Comparison of ENCODE assay signal across 7 cellular contexts in genomic region chr4:159446266-159446976, GRCh38.
DNase-seq lines count a peak whose midpoint lies in the region; ATAC-seq, FAIRE-seq and TF ChIP-seq lines count a peak whose summit lies in the region.

No MANE protein-coding gene starts in this region.

- no peaks in the 10 kb centered on the region for H3K9me3 ChIP-seq in psoas muscle

- WGBS in psoas muscle, 3 donors, result 53 to 54% (median 54%) methylated on average over 6 of the region's 6 CpGs

- ATAC-seq in HG03469 (IDR thresholded peaks at IDR 0.05; ENCODE audit: unreplicated experiment) (peak; percentile 99), psoas muscle (peak; percentile 87 to 99 (median 96))
- peak; percentile 90 for ATAC-seq in activated T-helper 17 cell treated with anti-CD3 and anti-CD28 coated beads, Interleukin-2, amount 50 U/mL, for 72 hours (replicated peaks)

- H3K4me1 ChIP-seq in psoas muscle, result no peaks in the 10 kb centered on the region

- H3K36me3 Mint-ChIP-seq in activated T-helper 17 cell treated with anti-CD3 and anti-CD28 coated beads, Interleukin-2, amount 50 U/mL, for 72 hours (ENCODE audit: low read depth), result no peaks in the 10 kb centered on the region

- DNase-seq in GM20000 (ENCODE audit: low spot score), result peak; percentile 62
- DNase-seq in NCI-H524 treated with DMSO at 0.1 percent for 48 hours (lab: John Stamatoyannopoulos, UW), result peak; percentile 27
- peak in 39 of 42 donors; percentile 6 to 78 (median 44) for DNase-seq in head of caudate nucleus
- DNase-seq in psoas muscle, result no peak

- no peak overlapping the region for H3K4me3 ChIP-seq in psoas muscle

- H3K4me1 Mint-ChIP-seq in activated T-helper 17 cell treated with anti-CD3 and anti-CD28 coated beads, Interleukin-2, amount 50 U/mL, for 72 hours, result no peaks in the 10 kb centered on the region

- no peaks in the 10 kb centered on the region for H3K27me3 ChIP-seq in psoas muscle (ENCODE audit: insufficient read depth in 3 of 3, low read length in 2 of 3)

- H3K27me3 Mint-ChIP-seq in activated T-helper 17 cell treated with anti-CD3 and anti-CD28 coated beads, Interleukin-2, amount 50 U/mL, for 72 hours, result peaks cover 17% of the 10 kb centered on the region

- no peaks in the 10 kb centered on the region for H3K9me3 Mint-ChIP-seq in activated T-helper 17 cell treated with anti-CD3 and anti-CD28 coated beads, Interleukin-2, amount 50 U/mL, for 72 hours

- TF ChIP-seq CTCF in GM20000 (IDR thresholded peaks at IDR 0.05; ENCODE audit: extremely low read depth, missing control alignments), result peak; percentile 83
- TF ChIP-seq CTCF in psoas muscle (IDR thresholded peaks at IDR 0.05), result peak; percentile 89

- no peak overlapping the region for H3K27ac Mint-ChIP-seq in activated T-helper 17 cell treated with anti-CD3 and anti-CD28 coated beads, Interleukin-2, amount 50 U/mL, for 72 hours

- FAIRE-seq in G401.6 (lab: Jason Lieb, UNC), result peak; percentile 61

- no peak overlapping the region for H3K4me3 Mint-ChIP-seq in activated T-helper 17 cell treated with anti-CD3 and anti-CD28 coated beads, Interleukin-2, amount 50 U/mL, for 72 hours

- intact Hi-C loops in head of caudate nucleus (cut with DNase I) (loop anchor here (10.0 kb wide), 2 partner anchors 272 to 592 kb away; no protein-coding TSS in a partner anchor), psoas muscle (cut with DNase I) (loop anchor here (5.0 to 10.0 kb wide), 3 partner anchors 589 to 722 kb away; partner anchors contain the start of gene PPID (in 1 of the 2))

- no peak overlapping the region for H3K27ac ChIP-seq in psoas muscle

- H3K36me3 ChIP-seq in psoas muscle (ENCODE audit: insufficient read depth in 1 of 2, low read depth in 1 of 2), result no peaks in the 10 kb centered on the region

Comparison
In these comparisons a context has a peak if more than half of its experiments do, and no peak if none do; other contexts are left out.
1. DNase-seq: peak in GM20000 (single experiment), NCI-H524 treated with DMSO at 0.1 percent for 48 hours (single experiment) and head of caudate nucleus (39 of 42); none in psoas muscle (0 of 2).
2. Peak in every context shown above with its lines, with median percentiles within 50 percentile points of each other: ATAC-seq.